In genomic region chr9:37468620-37469019, GRCh38 we compare ENCODE assay signal across 1 cellular context.
A peak's percentile ranks its signal among the peaks of the same experiment; 100 is the strongest.
TF ChIP-seq lines count a peak whose summit lies in the region.

No MANE protein-coding gene starts in this region.

TF ChIP-seq in H1, 55 proteins besides CTCF, POLR2A, EP300 and RAD21:
- TF ChIP-seq GABPA (IDR thresholded peaks at IDR 0.05; ENCODE audit: borderline replicate concordance, insufficient read depth, low read length) = no peak
- TF ChIP-seq SP1 (IDR thresholded peaks at IDR 0.05; ENCODE audit: low read depth, low read length) = peak; percentile 59
